8 cellular contexts compared by ENCODE assay signal in the genomic region with DNA sequence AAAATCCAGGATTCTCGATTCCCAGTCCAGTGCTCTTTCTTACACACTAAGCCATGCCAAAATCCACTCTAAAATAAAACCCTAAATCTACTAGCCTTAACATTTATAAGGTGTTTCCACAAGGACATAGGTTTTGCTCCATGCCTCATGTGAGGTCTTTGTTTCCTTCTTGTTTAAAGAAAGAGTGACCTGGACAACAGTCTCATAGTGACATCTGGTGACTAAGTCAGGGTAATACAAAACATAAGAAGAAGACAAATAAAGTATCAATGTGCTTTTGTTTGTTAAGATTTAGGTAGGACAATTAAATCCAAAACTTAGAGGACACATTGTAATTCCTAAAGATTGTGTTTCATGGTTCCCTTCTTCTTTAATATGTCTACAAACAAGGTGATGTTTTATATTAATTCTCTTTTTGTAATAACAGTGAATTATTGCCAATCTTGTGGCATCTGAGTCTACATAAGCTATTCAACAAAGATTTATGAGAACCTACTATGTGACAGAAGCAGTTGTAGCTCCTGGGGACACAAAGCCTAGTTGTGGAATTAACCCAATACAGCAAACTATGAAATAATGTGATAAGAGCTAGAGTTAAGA.
A peak's percentile ranks its signal among the peaks of the same experiment; 100 is the strongest.
DNase-seq lines count a peak whose midpoint lies in the region; TF ChIP-seq lines count a peak whose summit lies in the region.
"Not testable (repeated sequence)": the region's sequence is repeated elsewhere in the genome, so short reads cannot be mapped to it uniquely, and the experiment has no call there.

No MANE protein-coding gene starts in this region.

- H3K14ac ChIP-seq in mesenchymal stem cell (ENCODE audit: low read length in 2 of 2): not testable (repeated sequence)

- CTCF ChIA-PET in HEK293 (lab: Yijun Ruan, JAX): not testable (repeated sequence)

- not testable (repeated sequence) for H3K4me3 ChIP-seq in HEK293 (ENCODE audit: low read depth, low read length); coronary artery; cardiac muscle cell; mesenchymal stem cell (ENCODE audit: insufficient read depth in 1 of 2, low read depth in 1 of 2, low read length in 2 of 2); sigmoid colon

- H3K4me2 ChIP-seq in mesenchymal stem cell (ENCODE audit: low read length, poor library complexity, severe bottlenecking): not testable (repeated sequence)

- POLR2A ChIA-PET in HEK293 (lab: Yijun Ruan, JAX): not testable (repeated sequence)

- not testable (repeated sequence) for H3K36me3 ChIP-seq in HEK293 (ENCODE audit: control insufficient read depth in 2 of 2, insufficient read depth in 1 of 2, low read length in 2 of 2); cardiac muscle cell; mesenchymal stem cell (ENCODE audit: control insufficient read depth in 1 of 2, insufficient read depth in 2 of 2, low read depth in 1 of 2, low read length in 2 of 2); sigmoid colon

- H4K8ac ChIP-seq in mesenchymal stem cell (ENCODE audit: low read length): not testable (repeated sequence)

- H3K27me3 ChIP-seq in cardiac muscle cell; mesenchymal stem cell (ENCODE audit: control insufficient read depth in 1 of 2, insufficient read depth in 1 of 2, low read length in 2 of 2); sigmoid colon: not testable (repeated sequence)

- not testable (repeated sequence) for H2BK12ac ChIP-seq in mesenchymal stem cell (ENCODE audit: low read length in 2 of 2)

- H3K9me3 ChIP-seq in HEK293 (ENCODE audit: control insufficient read depth, insufficient read depth, low read depth, low read length); cardiac muscle cell (ENCODE audit: low read depth); mesenchymal stem cell (ENCODE audit: control insufficient read depth, low read length); sigmoid colon: not testable (repeated sequence)

- DNase-seq in Ammon's horn (ENCODE audit: low spot score): peak; percentile 14
- DNase-seq in NCI-H460 (ENCODE audit: extremely low read depth, low read depth): peak; percentile 9
- peak; percentile 22 for DNase-seq in SW480 (ENCODE audit: low spot score)
- DNase-seq in coronary artery (ENCODE audit: low spot score); sigmoid colon: not testable (repeated sequence)
- peak; percentile 15 to 25 for DNase-seq in cardiac muscle cell (ENCODE audit: low read depth in 1 of 2, low spot score in 1 of 2)
- peak; percentile 21 for DNase-seq in mesenchymal stem cell

- H3K79me1 ChIP-seq in mesenchymal stem cell (replicated peaks; ENCODE audit: low read length, poor library complexity, severe bottlenecking): not testable (repeated sequence)

- WGBS in mesenchymal stem cell: 0% methylated on average over 1 of the region's 1 CpG
- 24 to 50% methylated on average over 1 of the region's 1 CpG for WGBS in sigmoid colon, 2 donors

- not testable (repeated sequence) for H2BK120ac ChIP-seq in mesenchymal stem cell (ENCODE audit: low read depth, low read length)

- not testable (repeated sequence) for H3K18ac ChIP-seq in mesenchymal stem cell (ENCODE audit: low read depth in 1 of 2, low read length in 2 of 2)

- H2BK15ac ChIP-seq in mesenchymal stem cell (ENCODE audit: low read depth, poor library complexity, severe bottlenecking): not testable (repeated sequence)

- H3K23ac ChIP-seq in mesenchymal stem cell (ENCODE audit: low read length in 2 of 2): not testable (repeated sequence)

- not testable (repeated sequence) for TF ChIP-seq EP300 in sigmoid colon (IDR thresholded peaks at IDR 0.05)

- H3K9ac ChIP-seq in mesenchymal stem cell (ENCODE audit: low read length): not testable (repeated sequence)

- not testable (repeated sequence) for TF ChIP-seq CTCF in HEK293 (tag by site-specific recombination; IDR thresholded peaks at IDR 0.05)
- TF ChIP-seq CTCF in coronary artery (IDR thresholded peaks at IDR 0.05) (peak; percentile 48), cardiac muscle cell (IDR thresholded peaks at IDR 0.05; ENCODE audit: low read depth, low read length) (peak; percentile 29), sigmoid colon (IDR thresholded peaks at IDR 0.05) (peak in 3 of 4 experiments; percentile 21 to 31 (median 26))

- not testable (repeated sequence) for H3K27ac ChIP-seq in HEK293 (ENCODE audit: extremely low read depth, low read depth, low read length); coronary artery; cardiac muscle cell; mesenchymal stem cell (ENCODE audit: low read length, poor library complexity, severe bottlenecking); sigmoid colon

- not testable (repeated sequence) for H2BK5ac ChIP-seq in mesenchymal stem cell (ENCODE audit: low read depth, low read length, poor library complexity, severe bottlenecking)

- not testable (repeated sequence) for H3K4ac ChIP-seq in mesenchymal stem cell (ENCODE audit: low read depth in 1 of 2, low read length in 2 of 2)

- not testable (repeated sequence) for H2AK5ac ChIP-seq in mesenchymal stem cell (ENCODE audit: low read length, severe bottlenecking)

- intact Hi-C loops in sigmoid colon (cut with DNase I): loop anchor here (10.0 kb wide), 2 partner anchors 282 to 522 kb away; no protein-coding TSS in a partner anchor

- not testable (repeated sequence) for H3K4me1 ChIP-seq in HEK293 (ENCODE audit: control insufficient read depth, insufficient read depth, low read length); cardiac muscle cell (ENCODE audit: low read depth); mesenchymal stem cell (ENCODE audit: control insufficient read depth, insufficient read depth, low read depth, low read length); sigmoid colon

- H2AFZ ChIP-seq in mesenchymal stem cell (ENCODE audit: low read depth, low read length): not testable (repeated sequence)

- TF ChIP-seq POLR2A in sigmoid colon (IDR thresholded peaks at IDR 0.05): not testable (repeated sequence)

- H4K91ac ChIP-seq in mesenchymal stem cell (ENCODE audit: low read length): not testable (repeated sequence)

TF ChIP-seq in HEK293, 187 proteins besides CTCF, POLR2A, EP300 and RAD21:
- TF ChIP-seq ZNF654 (tag by site-specific recombination; IDR thresholded peaks at IDR 0.05; ENCODE audit: low read depth): peak; percentile 53
